In genomic region chr10:114335614-114336013, GRCh38 we compare ENCODE assay signal across 15 cellular contexts.
"Had no signal": no experiment of that assay in that cellular context is flagged by ENCODE, and none has a peak within 500 bp of the region (broad histone marks: within the 10 kb centered on the region; RNA-seq: fewer than 3 reads in every experiment).

No MANE protein-coding gene starts in this region.

- H3K4me3 ChIP-seq: dorsolateral prefrontal cortex, heart left ventricle, lung, skin epidermis had no signal

- DNase-seq: cortex of kidney; effector CD8-positive, alpha-beta T cell; heart left ventricle; hippocampal formation; left colon; left ventricle myocardium superior; mesenchymal stem cell; midbrain; stimulated activated CD4-positive, alpha-beta T cell treated with anti-CD3 and anti-CD28 coated beads, Interleukin-12 subunit alpha, Interleukin-12 subunit beta, amount 100 ng/mL, for 4 hours; stimulated activated naive CD4-positive, alpha-beta T cell treated with Interleukin-2 at 50 U/mL for 16 hours had no signal

- H3K9me3 ChIP-seq: heart left ventricle had no signal

- H3K27me3 ChIP-seq: heart left ventricle had no signal

- ATAC-seq: heart left ventricle; left colon; left ventricle myocardium superior; natural killer cell treated with Interleukin-12 subunit alpha and Interleukin-12 subunit beta and Interleukin-15 and Interleukin-18, amount 100 ng/mL, for 72 hours; sciatic nerve had no signal

- H3K27ac ChIP-seq: dorsolateral prefrontal cortex, heart left ventricle had no signal
